Comparison of ENCODE assay signal across 8 cellular contexts in the genomic region with DNA sequence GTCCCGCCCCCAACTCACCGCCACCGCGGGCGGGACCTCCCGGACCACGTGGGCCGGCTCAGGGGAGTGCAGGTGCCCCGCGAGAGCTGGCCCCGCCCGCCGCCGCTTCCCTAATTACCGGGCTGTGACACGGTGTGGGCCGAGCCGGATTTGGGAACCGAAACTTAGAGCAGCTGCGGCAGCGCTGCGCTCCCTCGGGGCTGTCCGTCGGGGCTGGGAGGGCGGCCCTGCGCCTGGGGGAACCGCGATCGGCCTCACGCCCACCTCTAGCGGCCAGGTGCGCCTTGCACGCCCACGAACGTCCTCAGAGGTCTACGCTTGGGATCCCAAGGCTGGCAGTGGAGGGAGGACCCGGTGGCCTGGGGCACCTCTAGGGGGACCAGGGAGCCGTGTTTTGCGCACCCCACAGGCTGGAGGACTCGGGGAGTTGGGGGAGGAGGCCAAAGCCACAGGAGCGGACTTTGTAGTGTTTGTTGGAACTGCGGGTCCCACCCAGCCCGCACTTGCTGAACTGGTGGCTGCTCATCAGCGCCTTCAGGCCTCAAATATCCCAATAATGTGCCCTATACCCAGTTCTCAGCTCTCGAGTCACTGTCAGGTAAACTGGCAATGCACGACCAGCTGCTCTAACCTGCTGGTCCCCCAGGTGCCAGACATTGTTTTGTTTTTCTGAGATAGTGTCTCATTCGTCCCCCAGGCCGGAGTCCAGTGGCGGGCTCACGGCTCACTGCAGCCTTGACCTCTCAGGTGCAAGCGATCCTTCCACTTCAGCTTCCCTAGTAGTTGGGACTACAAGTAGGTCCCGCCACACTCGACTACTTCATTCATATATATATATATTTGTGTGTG. TPM values are rescaled to one million over a fixed set of nuclear protein-coding genes. Genes with fewer than 3 reads are reported as not detected.
DNase-seq lines count a peak whose midpoint lies in the region; ATAC-seq, FAIRE-seq and TF ChIP-seq lines count a peak whose summit lies in the region.

No MANE protein-coding gene starts in this region.

- H3K36me3 ChIP-seq in A673 (ENCODE audit: insufficient read depth, low read length, poor library complexity, severe bottlenecking) (no peaks in the 10 kb centered on the region), mucosa of stomach (ENCODE audit: control insufficient read depth, insufficient read depth, low read length) (no peaks in the 10 kb centered on the region)
- H3K36me3 ChIP-seq in effector memory CD4-positive, alpha-beta T cell (ENCODE audit: control insufficient read depth, insufficient read depth, low read length), result no peaks in the 10 kb centered on the region

- peak; percentile 34; the same call in 1 of the 2 replicates for TF ChIP-seq CTCF in A673 (conservative IDR thresholded peaks at IDR 0.05; ENCODE audit: low read depth, low read length)

- H3K9me3 ChIP-seq in A673 (ENCODE audit: low read depth, low read length, poor library complexity, severe bottlenecking) (no peaks in the 10 kb centered on the region), mucosa of stomach (ENCODE audit: control insufficient read depth, low read length) (no peaks in the 10 kb centered on the region)
- H3K9me3 ChIP-seq in effector memory CD4-positive, alpha-beta T cell (ENCODE audit: control insufficient read depth, low read length), result no peaks in the 10 kb centered on the region

- H3K4me3 ChIP-seq in A673 (ENCODE audit: low read depth, low read length, poor library complexity, severe bottlenecking) (peak overlapping the region; percentile 89), mucosa of stomach (ENCODE audit: low read length) (peak overlapping the region; percentile 66)
- peak overlapping the region; percentile 56 for H3K4me3 ChIP-seq in effector memory CD4-positive, alpha-beta T cell (ENCODE audit: insufficient read depth, low read depth, low read length, poor library complexity, severe bottlenecking)

- intact Hi-C loops in A673 (cut with micrococcal nuclease; ENCODE audit: unreplicated experiment), result loop anchor here (5.0 kb wide), 1 partner anchor 128 kb away; no protein-coding TSS in a partner anchor

- peak; percentile 60 for ATAC-seq in HG02970 (IDR thresholded peaks at IDR 0.05; ENCODE audit: low FRiP score, unreplicated experiment)

- BruUV-seq in A673 (replicated peaks; lab: Mats Ljungman, UMichigan), result no TSS peak

- CTCF ChIA-PET in A673 (lab: Charles Lee), result interaction anchor here (0.5 to 2.4 kb wide), 3 partner anchors 126 to 271 kb away, joined by 3 to 7 read pairs (median 6); a partner anchor contains a TSS

- peak overlapping the region; percentile 87 for H3K27ac ChIP-seq in A673 (ENCODE audit: low read depth, low read length, poor library complexity, severe bottlenecking)
- H3K27ac ChIP-seq in effector memory CD4-positive, alpha-beta T cell (ENCODE audit: insufficient read depth, low read length, poor library complexity, severe bottlenecking), result peak overlapping the region; percentile 81

- H3K27me3 ChIP-seq in A673 (replicated peaks; ENCODE audit: insufficient read depth, low read depth, low read length, poor library complexity), result no peaks in the 10 kb centered on the region
- H3K27me3 ChIP-seq in effector memory CD4-positive, alpha-beta T cell (replicated peaks; ENCODE audit: control insufficient read depth, insufficient read depth, low read length, poor library complexity, severe bottlenecking), result no peaks in the 10 kb centered on the region
- H3K27me3 ChIP-seq in mucosa of stomach (ENCODE audit: control insufficient read depth, insufficient read depth, low read length), result no peaks in the 10 kb centered on the region

- POLR2A ChIA-PET in A673 (lab: Charles Lee; ENCODE audit: low non-redundant PET), result no interaction called here

- H3K4me1 ChIP-seq in A673 (ENCODE audit: insufficient read depth, low read length, poor library complexity, severe bottlenecking) (peaks cover 30% of the 10 kb centered on the region), mucosa of stomach (ENCODE audit: control insufficient read depth, insufficient read depth, low read length) (peaks cover 69% of the 10 kb centered on the region)
- peaks cover 50% of the 10 kb centered on the region for H3K4me1 ChIP-seq in effector memory CD4-positive, alpha-beta T cell (ENCODE audit: control insufficient read depth, insufficient read depth, low read length, poor library complexity, severe bottlenecking)

- peak; percentile 92 for FAIRE-seq in GM18507 (lab: Jason Lieb, UNC)

- DNase-seq in A673 (ENCODE audit: low spot score), result peak; percentile 64
- peak; percentile 76 for DNase-seq in GM18507 (ENCODE audit: extremely low spot score, insufficient read length, low read depth)
- peak; percentile 77 for DNase-seq in NCI-H2196 (lab: John Stamatoyannopoulos, UW; ENCODE audit: unreplicated experiment)
- DNase-seq in activated CD4-positive, alpha-beta T cell treated with anti-CD3 and anti-CD28 coated beads, Interleukin-2, amount 50 U/mL, for 48 hours, result peak; percentile 77 to 82
- peak; percentile 75 to 86 (median 76) for DNase-seq in effector memory CD4-positive, alpha-beta T cell
- DNase-seq in stimulated activated CD8-positive, alpha-beta memory T cell treated with anti-CD3 and anti-CD28 coated beads, Interleukin-7, amount 100 ng/mL, for 1 hour (ENCODE audit: low read depth in 2 of 2), result peak; percentile 40 to 54

- peak overlapping the region; percentile 78 for H3K9ac ChIP-seq in mucosa of stomach (ENCODE audit: low read length)

RNA-seq across cellular contexts. Expression of a gene that starts 0.8 kb away (rescaled TPM):
- 81.3 and 86.2 TPM in 2 replicates for total RNA-seq in A673 (2021)

RNA-seq across cellular contexts. Expression of a gene that starts 54.9 kb away (rescaled TPM):
- total RNA-seq in A673 (2021), result 56.1 and 58.9 TPM in 2 replicates

Comparison
In these comparisons a context has a peak if more than half of its experiments do, and no peak if none do; other contexts are left out.
1. Peak in every context shown above with its lines: DNase-seq, ATAC-seq, H3K4me3 ChIP-seq and H3K27ac ChIP-seq.